24 cellular contexts compared by ENCODE assay signal in the genomic region with DNA sequence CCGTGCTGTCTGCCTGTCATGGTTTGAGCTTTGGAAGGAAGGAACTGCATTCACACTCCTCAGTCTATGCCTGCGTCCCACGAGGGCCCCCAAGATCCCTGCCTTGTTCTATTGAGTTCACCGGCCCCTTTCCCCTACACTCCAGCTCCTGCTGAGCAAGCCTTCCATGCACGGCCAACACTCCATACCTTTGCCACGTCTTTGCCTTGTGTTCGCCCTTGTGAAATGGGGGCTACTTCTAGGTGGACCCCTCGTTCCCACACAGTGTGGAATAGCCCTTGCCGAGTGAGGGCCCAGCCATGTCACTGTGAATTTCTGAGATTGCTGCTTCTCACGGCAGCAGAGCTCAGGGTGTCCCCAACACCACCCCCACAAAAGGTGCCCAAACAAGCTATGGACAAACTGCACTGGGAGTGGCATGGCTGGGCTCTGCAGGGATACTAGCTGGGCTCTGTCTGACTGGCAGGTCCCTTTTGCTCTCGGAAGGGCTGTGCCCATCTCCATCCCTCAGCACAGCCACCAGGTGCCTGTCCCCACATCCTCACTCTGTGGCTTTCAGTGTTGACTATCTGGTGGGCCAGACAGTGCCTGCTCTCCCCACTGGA.
DNase-seq lines count a peak whose midpoint lies in the region; ATAC-seq and TF ChIP-seq lines count a peak whose summit lies in the region.
"Had no signal": no experiment of that assay in that cellular context is flagged by ENCODE, and none has a peak within 500 bp of the region (broad histone marks: within the 10 kb centered on the region; RNA-seq: fewer than 3 reads in every experiment).

No MANE protein-coding gene starts in this region.

- in situ Hi-C loops in Panc1 (cut with HindIII; ENCODE audit: low pct_unique_long_range_greater_than_20kb, low sequenced_read_pairs) = no loop called here

- POLR2A ChIA-PET in Panc1 (lab: Charles Lee) = no interaction called here

- TF ChIP-seq CTCF in Panc1 (IDR thresholded peaks at IDR 0.05) (no peak), sigmoid colon (IDR thresholded peaks at IDR 0.05) (no peak)

- TF ChIP-seq EP300 in sigmoid colon (IDR thresholded peaks at IDR 0.05) = no peak

- H3K27me3 ChIP-seq in Panc1 (ENCODE audit: control insufficient read depth, insufficient read depth, low read length) (no peaks in the 10 kb centered on the region; the same call in 1 of the 2 replicates), sigmoid colon (peaks cover 0 to 15% (median 0%) of the 10 kb centered on the region in 3 donors), MG63 (no peaks in the 10 kb centered on the region)
- H3K27me3 ChIP-seq: Peyer's patch, SJSA1 had no signal

- ATAC-seq in Panc1 = peak; percentile 23
- ATAC-seq in left lobe of liver = no peak
- ATAC-seq: GM12878, HCT116 had no signal

- CTCF ChIA-PET in Panc1 (lab: Charles Lee) = no interaction called here

- 89 to 91% methylated on average over 11 of the region's 11 CpGs for WGBS in sigmoid colon, 2 donors

- H3K4me1 ChIP-seq in Panc1 (ENCODE audit: control insufficient read depth, insufficient read depth, low read length) (no peaks in the 10 kb centered on the region), sigmoid colon (no peaks in the 10 kb centered on the region)
- H3K4me1 ChIP-seq: BE2C, Peyer's patch, SJSA1 had no signal

- intact Hi-C loops in Panc1 (cut with micrococcal nuclease; ENCODE audit: unreplicated experiment) = no loop called here
- intact Hi-C loops in sigmoid colon (cut with DNase I) = no loop called here

- H3K4me3 ChIP-seq in Panc1 (ENCODE audit: low read depth in 2 of 2, low read length in 2 of 2) (no peak overlapping the region), sigmoid colon (no peak overlapping the region), MG63 (no peak overlapping the region)
- H3K4me3 ChIP-seq: GM12878, Peyer's patch, SJSA1 had no signal

- TF ChIP-seq POLR2A in sigmoid colon (IDR thresholded peaks at IDR 0.05) = no peak

- no TSS peak for BruUV-seq in Panc1 (replicated peaks; lab: Mats Ljungman, UMichigan)

- no peaks in the 10 kb centered on the region for H3K9me3 ChIP-seq in Panc1 (ENCODE audit: control insufficient read depth, insufficient read depth, low read depth, low read length)
- H3K9me3 ChIP-seq in sigmoid colon = no peaks in the 10 kb centered on the region
- no peaks in the 10 kb centered on the region for H3K9me3 ChIP-seq in MG63
- H3K9me3 ChIP-seq: BE2C, Peyer's patch had no signal

- H3K36me3 ChIP-seq in Panc1 (ENCODE audit: control insufficient read depth, insufficient read depth, low read length) = no peaks in the 10 kb centered on the region
- H3K36me3 ChIP-seq in sigmoid colon = no peaks in the 10 kb centered on the region
- H3K36me3 ChIP-seq in MG63 = no peaks in the 10 kb centered on the region
- H3K36me3 ChIP-seq: BE2C, Peyer's patch, SJSA1 had no signal

- H3K27ac ChIP-seq in Panc1 (ENCODE audit: low read length) = no peak overlapping the region
- H3K27ac ChIP-seq in sigmoid colon = no peak overlapping the region
- H3K27ac ChIP-seq: KMS-11, Peyer's patch, SJSA1 had no signal

- DNase-seq in D341Med (ENCODE audit: low spot score) = peak; percentile 20
- DNase-seq in Panc1 (ENCODE audit: low read depth, low spot score) = no peak
- DNase-seq in left lobe of liver (ENCODE audit: low spot score) = peak; percentile 33
- peak; percentile 40 for DNase-seq in sigmoid colon
- no peak for DNase-seq in NCI-H524 treated with DMSO at 0.1 percent for 48 hours (lab: John Stamatoyannopoulos, UW)
- no peak for DNase-seq in DMS53 treated with DMSO at 0.1 percent for 48 hours (lab: John Stamatoyannopoulos, UW; ENCODE audit: unreplicated experiment)
- no peak for DNase-seq in MG63
- DNase-seq: BE2C; CD4-positive, CD25-positive, alpha-beta regulatory T cell; COR-L47; DMS 273 treated with DMSO at 0.1 percent for 48 hours; DND-41; GOT3; IMR-90; NCI-H1105; NCI-H2029 treated with DMSO at 0.1 percent for 48 hours; NCI-H345; NCI-H524; NCI-H82; Peyer's patch had no signal

Comparison
In these comparisons a context has a peak if more than half of its experiments do, and no peak if none do; other contexts are left out.
1. DNase-seq: peak in D341Med (single experiment), left lobe of liver (single experiment) and sigmoid colon (single experiment); none in Panc1 (single experiment), NCI-H524 treated with DMSO at 0.1 percent for 48 hours (single experiment), DMS53 treated with DMSO at 0.1 percent for 48 hours (single experiment) and MG63 (single experiment).